Comparison of ENCODE assay signal across 17 cellular contexts in genomic region chr2:18456026-18456425, GRCh38.
DNase-seq lines count a peak whose midpoint lies in the region; ATAC-seq and TF ChIP-seq lines count a peak whose summit lies in the region.
"Had no signal": no experiment of that assay in that cellular context is flagged by ENCODE, and none has a peak within 500 bp of the region (broad histone marks: within the 10 kb centered on the region; RNA-seq: fewer than 3 reads in every experiment).

No MANE protein-coding gene starts in this region.

- H3K4me1 ChIP-seq in RWPE2 (ENCODE audit: insufficient read depth, poor library complexity, severe bottlenecking) (peaks cover 13% of the 10 kb centered on the region), esophagus muscularis mucosa (peaks cover 3 to 27% (median 21%) of the 10 kb centered on the region in 4 donors), left lung (no peaks in the 10 kb centered on the region), thoracic aorta (ENCODE audit: control insufficient read depth in 1 of 2, low read depth in 2 of 2) (peaks cover 20 to 45% of the 10 kb centered on the region in 2 donors)

- intact Hi-C loops in esophagus muscularis mucosa (cut with DNase I) (no loop called here), left lung (cut with DNase I) (no loop called here)

- H3K36me3 ChIP-seq in RWPE2 (ENCODE audit: low read depth): no peaks in the 10 kb centered on the region
- no peaks in the 10 kb centered on the region for H3K36me3 ChIP-seq in esophagus muscularis mucosa
- no peaks in the 10 kb centered on the region for H3K36me3 ChIP-seq in left lung
- H3K36me3 ChIP-seq in thoracic aorta: no peaks in the 10 kb centered on the region
- H3K36me3 ChIP-seq: BLaER1 had no signal

- no peak for TF ChIP-seq EP300 in esophagus muscularis mucosa (IDR thresholded peaks at IDR 0.05)

- no peak for TF ChIP-seq POLR2A in esophagus muscularis mucosa (IDR thresholded peaks at IDR 0.05; ENCODE audit: low read depth)

- DNase-seq in RWPE2 (ENCODE audit: low spot score) (no peak), esophagus muscularis mucosa (ENCODE audit: extremely low spot score) (no peak), left lung (no peak), thoracic aorta (ENCODE audit: low spot score) (no peak), DMS53 (lab: John Stamatoyannopoulos, UW) (no peak), T-helper 2 cell (no peak), NCI-H748 treated with DMSO at 0.1 percent for 48 hours (lab: John Stamatoyannopoulos, UW) (no peak)
- DNase-seq: activated CD4-positive, CD25-positive, alpha-beta regulatory T cell treated with anti-CD3 and anti-CD28 coated beads, Interleukin-2, amount 50 U/mL, for 72 hours; DMS153; immature natural killer cell; KG1; mucosa of descending colon; NCI-H1105; NCI-H2171 treated with DMSO at 0.1 percent for 48 hours; SIG-M5 had no signal

- peaks cover 1% of the 10 kb centered on the region for H3K9me3 ChIP-seq in RWPE2 (ENCODE audit: severe bottlenecking)
- H3K9me3 ChIP-seq in esophagus muscularis mucosa: no peaks in the 10 kb centered on the region
- H3K9me3 ChIP-seq in left lung: peaks cover 0 to 8% of the 10 kb centered on the region in 2 donors
- no peaks in the 10 kb centered on the region for H3K9me3 ChIP-seq in thoracic aorta
- H3K9me3 ChIP-seq: BLaER1, mucosa of descending colon had no signal

- 12% methylated on average over 2 of the region's 2 CpGs for WGBS in esophagus muscularis mucosa

- H3K27me3 ChIP-seq in RWPE2 (ENCODE audit: insufficient read depth, poor library complexity, severe bottlenecking): no peaks in the 10 kb centered on the region
- no peaks in the 10 kb centered on the region for H3K27me3 ChIP-seq in esophagus muscularis mucosa
- no peaks in the 10 kb centered on the region for H3K27me3 ChIP-seq in left lung
- H3K27me3 ChIP-seq in thoracic aorta (replicated peaks; ENCODE audit: insufficient read depth): no peaks in the 10 kb centered on the region
- H3K27me3 ChIP-seq: BLaER1 had no signal

- H3K4me3 ChIP-seq in RWPE2 (ENCODE audit: severe bottlenecking) (no peak overlapping the region), esophagus muscularis mucosa (no peak overlapping the region), left lung (no peak overlapping the region), thoracic aorta (peak overlapping the region; percentile 33)
- H3K4me3 ChIP-seq: BLaER1, mucosa of descending colon had no signal

- TF ChIP-seq CTCF in RWPE2 (IDR thresholded peaks at IDR 0.05; ENCODE audit: poor library complexity, severe bottlenecking): no peak
- no peak for TF ChIP-seq CTCF in esophagus muscularis mucosa (IDR thresholded peaks at IDR 0.05)
- TF ChIP-seq CTCF in left lung (IDR thresholded peaks at IDR 0.05): no peak
- TF ChIP-seq CTCF in thoracic aorta (IDR thresholded peaks at IDR 0.05): no peak

- ATAC-seq in RWPE2 (ENCODE audit: low read depth) (no peak), left lung (peak; percentile 26), thoracic aorta (ENCODE audit: insufficient number of reproducible peaks, low FRiP score, low read depth) (peak; percentile 52), GM18520 (IDR thresholded peaks at IDR 0.05; ENCODE audit: unreplicated experiment) (no peak)
- ATAC-seq: mucosa of descending colon had no signal

- H3K27ac ChIP-seq in RWPE2 (ENCODE audit: poor library complexity, severe bottlenecking) (peak overlapping the region; percentile 46), esophagus muscularis mucosa (replicated peaks in 1 of 4) (peak overlapping the region; percentile 52 to 70 (median 64)), left lung (peak overlapping the region in 1 of 2 donors; percentile 18), thoracic aorta (peak overlapping the region; percentile 69 to 76)
- H3K27ac ChIP-seq: BLaER1 had no signal

Comparison
In these comparisons a context has a peak if more than half of its experiments do, and no peak if none do; other contexts are left out.
1. ATAC-seq: peak in left lung (single experiment) and thoracic aorta (single experiment); none in RWPE2 (single experiment) and GM18520 (single experiment).